6 cellular contexts compared by ENCODE assay signal in genomic region chr1:103602740-103603139, GRCh38. TPM values are rescaled to one million over a fixed set of nuclear protein-coding genes. Genes with fewer than 3 reads are reported as not detected.
"Had no signal": no experiment of that assay in that cellular context is flagged by ENCODE, and none has a peak within 500 bp of the region (broad histone marks: within the 10 kb centered on the region; RNA-seq: fewer than 3 reads in every experiment).

No MANE protein-coding gene starts in this region.

RNA-seq across cellular contexts. Expression of gene AMY2A, which starts 14.5 kb away (rescaled TPM):
- total RNA-seq: GM23248, H7, HepG2, HFFc6, HT1080 had no signal
- polyA plus RNA-seq: GM23248, HepG2, IgD-negative memory B cell had no signal

RNA-seq across cellular contexts. Expression of gene AMY1A, which starts 52.8 kb away (rescaled TPM):
- total RNA-seq: GM23248, H7, HepG2, HFFc6, HT1080 had no signal
- polyA plus RNA-seq: GM23248, HepG2, IgD-negative memory B cell had no signal
